ENCODE assay signal across 8 cellular contexts in the genomic region with DNA sequence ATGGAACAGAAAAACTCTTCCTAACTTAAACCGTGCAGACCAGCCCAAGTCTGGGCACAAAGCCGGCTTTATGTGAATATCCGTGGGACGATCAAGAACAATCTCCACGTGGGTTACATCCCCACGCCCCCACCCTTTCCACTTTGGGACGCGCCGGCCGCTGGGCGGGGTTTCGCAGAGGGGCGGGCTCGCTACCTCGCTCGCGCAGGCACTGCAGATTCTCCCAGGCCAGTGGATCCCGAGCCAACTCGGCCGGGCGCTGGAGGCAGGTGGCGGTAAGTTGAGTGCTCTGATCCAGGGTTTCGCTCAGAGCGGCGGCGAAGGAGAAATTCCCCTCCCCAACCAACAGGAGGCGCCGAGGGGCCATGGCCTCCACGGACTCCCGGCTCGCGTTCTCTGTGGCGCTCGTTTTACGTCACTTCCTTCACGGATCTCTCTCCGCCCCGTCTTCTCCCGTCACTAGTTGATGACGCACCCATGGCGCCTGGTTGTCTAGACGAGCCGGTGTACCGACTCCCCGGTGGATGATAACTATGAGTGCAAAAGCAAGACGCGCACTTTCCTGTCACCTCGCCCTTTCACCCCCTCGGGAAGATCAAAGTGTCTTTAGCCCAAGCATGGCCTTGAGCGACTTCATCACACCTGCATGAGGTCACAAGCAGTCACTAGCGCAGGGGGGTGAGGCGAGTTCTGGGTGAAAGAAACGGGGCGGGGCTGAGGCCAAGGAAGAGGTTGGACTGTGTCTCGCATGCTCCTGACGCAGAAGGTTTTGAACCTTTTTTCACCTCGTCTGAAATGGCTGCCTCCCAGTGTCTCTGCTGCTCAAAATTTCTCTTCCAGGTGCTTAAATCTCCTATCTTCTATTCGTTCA. TPM values are rescaled to one million over a fixed set of nuclear protein-coding genes. Genes with fewer than 3 reads are reported as not detected.
DNase-seq lines count a peak whose midpoint lies in the region; ATAC-seq and TF ChIP-seq lines count a peak whose summit lies in the region.

A gene with protein sequence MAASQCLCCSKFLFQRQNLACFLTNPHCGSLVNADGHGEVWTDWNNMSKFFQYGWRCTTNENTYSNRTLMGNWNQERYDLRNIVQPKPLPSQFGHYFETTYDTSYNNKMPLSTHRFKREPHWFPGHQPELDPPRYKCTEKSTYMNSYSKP (plus strand): TSS at position 776 of the 871 bp plus-strand sequence. CDS start 20 bp downstream, at position 796.
A gene with protein sequence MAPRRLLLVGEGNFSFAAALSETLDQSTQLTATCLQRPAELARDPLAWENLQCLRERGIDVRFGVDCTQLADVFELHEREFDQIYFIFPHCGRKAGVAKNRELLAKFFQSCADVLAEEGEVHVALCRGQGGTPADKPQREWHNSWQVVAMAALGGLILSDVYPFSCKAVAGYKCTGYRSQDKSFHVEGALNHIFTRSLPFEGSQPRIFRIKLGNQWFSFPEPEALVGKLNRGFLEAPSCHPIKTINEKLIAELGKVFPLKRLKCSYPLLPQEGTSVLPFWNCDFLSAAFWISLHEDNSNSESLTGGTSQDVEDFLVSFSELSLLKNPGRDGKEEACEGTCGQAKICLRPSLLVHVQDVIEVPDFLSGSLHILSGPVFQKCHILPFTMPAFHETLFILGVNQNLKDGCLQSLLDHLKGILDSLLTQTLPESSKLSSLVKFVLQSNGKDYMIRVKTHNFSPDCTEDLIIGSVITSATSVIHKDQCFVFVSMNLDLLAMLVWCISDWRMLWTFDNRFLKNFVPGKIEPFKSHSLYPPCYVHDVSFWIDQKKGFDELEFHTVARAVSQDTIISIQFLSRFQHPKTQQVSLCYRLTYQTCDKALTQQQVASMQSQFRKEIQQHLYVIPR (minus strand): TSS at position 400 of the 871 bp plus-strand sequence. CDS start 33 bp downstream, at position 367.

- H3K36me3 ChIP-seq in left lung: peaks cover 0 to 14% of the 10 kb centered on the region in 2 donors

- peaks cover 5 to 19% of the 10 kb centered on the region in 2 donors for H3K4me1 ChIP-seq in left lung

- no peaks in the 10 kb centered on the region for H3K27me3 Mint-ChIP-seq in dendritic cell treated with granulocyte-macrophage colony-stimulating factor and Interleukin-4, amounts not matched to agents 40 ng/mL and 50 ng/mL, for 4 days

- TF ChIP-seq CTCF in left lung (IDR thresholded peaks at IDR 0.05): peak; percentile 89 to 98

- no peaks in the 10 kb centered on the region for H3K9me3 ChIP-seq in left lung

- H3K4me3 Mint-ChIP-seq in dendritic cell treated with granulocyte-macrophage colony-stimulating factor and Interleukin-4, amounts not matched to agents 40 ng/mL and 50 ng/mL, for 4 days: peak within 1 kb of the TSS; percentile 94

- H3K4me1 Mint-ChIP-seq in dendritic cell treated with granulocyte-macrophage colony-stimulating factor and Interleukin-4, amounts not matched to agents 40 ng/mL and 50 ng/mL, for 4 days (ENCODE audit: low read depth): peaks cover 29% of the 10 kb centered on the region

- H3K27ac Mint-ChIP-seq in dendritic cell treated with granulocyte-macrophage colony-stimulating factor and Interleukin-4, amounts not matched to agents 40 ng/mL and 50 ng/mL, for 4 days: peak within 1 kb of the TSS; percentile 97

- H3K4me3 ChIP-seq in left lung: peak within 1 kb of the TSS; percentile 52 to 73

- peak; percentile 91 for ATAC-seq in GM19351 (IDR thresholded peaks at IDR 0.05; ENCODE audit: unreplicated experiment)
- peak; percentile 86 for ATAC-seq in HG03521 (IDR thresholded peaks at IDR 0.05; ENCODE audit: unreplicated experiment)
- peak; percentile 96 for ATAC-seq in left lung

- no peaks in the 10 kb centered on the region for H3K27me3 ChIP-seq in left lung

- peak within 1 kb of the TSS; percentile 92 to 97 for H3K27ac ChIP-seq in left lung

- DNase-seq in CD1c-positive myeloid dendritic cell (ENCODE audit: extremely low spot score): peak; percentile 98
- DNase-seq in NCI-H69 (lab: John Stamatoyannopoulos, UW): peak; percentile 100
- DNase-seq in activated CD4-positive, alpha-beta T cell treated with anti-CD3 and anti-CD28 coated beads, Interleukin-2, amount 50 U/mL, for 24 hours (ENCODE audit: low read depth in 1 of 2, low spot score in 1 of 2): peak; percentile 92 to 94
- peak; percentile 96 to 97 for DNase-seq in left lung
- DNase-seq in stimulated activated CD4-positive, alpha-beta T cell treated with anti-CD3 and anti-CD28 coated beads, Interleukin-2, amount 100 ng/mL, for 48 hours: peak; percentile 90 to 94

- H3K9me3 Mint-ChIP-seq in dendritic cell treated with granulocyte-macrophage colony-stimulating factor and Interleukin-4, amounts not matched to agents 40 ng/mL and 50 ng/mL, for 4 days: peaks cover 7% of the 10 kb centered on the region

- peaks cover 26% of the 10 kb centered on the region for H3K36me3 Mint-ChIP-seq in dendritic cell treated with granulocyte-macrophage colony-stimulating factor and Interleukin-4, amounts not matched to agents 40 ng/mL and 50 ng/mL, for 4 days (ENCODE audit: low read depth)

- intact Hi-C loops in dendritic cell treated with granulocyte-macrophage colony-stimulating factor and Interleukin-4, amounts not matched to agents 40 ng/mL and 50 ng/mL, for 4 days (cut with micrococcal nuclease): loop anchor here (1.0 to 5.0 kb wide), 4 partner anchors 8 to 208 kb away; a partner anchor contains a TSS
- intact Hi-C loops in left lung (cut with DNase I): loop anchor here in 1 of 2 donors (10.0 kb wide), 1 partner anchor 46 kb away; no protein-coding TSS in a partner anchor

RNA-seq across cellular contexts. Expression of the first gene that starts in this region (rescaled TPM):
- 10 to 100 TPM; 20.4 to 20.9 TPM for total RNA-seq in left lung

RNA-seq across cellular contexts. Expression of the second gene that starts in this region (rescaled TPM):
- total RNA-seq in left lung: 1 to 10 TPM; 1.7 to 4.1 TPM

Comparison
In these comparisons a context has a peak if more than half of its experiments do, and no peak if none do; other contexts are left out.
1. Peak in every context shown above with its lines: DNase-seq, ATAC-seq, H3K4me3 ChIP-seq and H3K27ac ChIP-seq.